8 cellular contexts compared by ENCODE assay signal in the genomic region with DNA sequence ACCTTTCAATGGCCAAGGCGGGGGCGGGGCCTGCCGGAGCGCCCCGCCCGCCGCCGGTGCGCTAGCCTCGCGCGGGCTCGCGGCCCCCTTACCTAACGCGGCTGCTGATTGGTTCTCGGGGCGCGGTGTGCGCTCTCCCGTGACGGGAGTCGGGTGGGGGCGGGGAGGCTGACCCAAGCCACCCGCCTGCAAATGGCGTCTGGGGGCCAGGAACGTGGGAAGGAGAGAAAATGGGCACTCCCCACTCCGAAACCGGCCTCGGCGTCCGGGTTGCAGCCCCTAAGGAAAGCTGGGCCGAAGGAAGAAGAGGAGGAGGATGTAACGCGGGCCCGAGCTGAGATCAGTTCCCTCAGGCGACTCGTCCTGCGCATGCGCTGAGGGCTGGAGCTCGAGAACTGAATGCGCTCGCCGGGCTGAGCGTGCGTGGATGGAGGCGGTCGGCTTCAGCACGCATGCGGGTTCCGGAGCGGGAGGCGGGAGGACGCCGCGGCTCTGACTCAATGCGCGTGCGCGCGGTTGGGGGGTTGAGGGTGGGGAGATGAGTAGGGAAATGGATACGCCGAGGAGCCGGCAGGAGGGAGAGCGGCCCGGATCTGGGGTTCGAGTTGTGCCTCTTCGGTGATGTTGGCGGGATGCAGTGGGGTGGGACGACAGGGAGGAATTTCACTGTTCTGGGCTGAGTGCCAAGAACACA. TPM values are rescaled to one million over a fixed set of nuclear protein-coding genes. Genes with fewer than 3 reads are reported as not detected.
DNase-seq lines count a peak whose midpoint lies in the region; ATAC-seq, FAIRE-seq and TF ChIP-seq lines count a peak whose summit lies in the region.

A gene with protein sequence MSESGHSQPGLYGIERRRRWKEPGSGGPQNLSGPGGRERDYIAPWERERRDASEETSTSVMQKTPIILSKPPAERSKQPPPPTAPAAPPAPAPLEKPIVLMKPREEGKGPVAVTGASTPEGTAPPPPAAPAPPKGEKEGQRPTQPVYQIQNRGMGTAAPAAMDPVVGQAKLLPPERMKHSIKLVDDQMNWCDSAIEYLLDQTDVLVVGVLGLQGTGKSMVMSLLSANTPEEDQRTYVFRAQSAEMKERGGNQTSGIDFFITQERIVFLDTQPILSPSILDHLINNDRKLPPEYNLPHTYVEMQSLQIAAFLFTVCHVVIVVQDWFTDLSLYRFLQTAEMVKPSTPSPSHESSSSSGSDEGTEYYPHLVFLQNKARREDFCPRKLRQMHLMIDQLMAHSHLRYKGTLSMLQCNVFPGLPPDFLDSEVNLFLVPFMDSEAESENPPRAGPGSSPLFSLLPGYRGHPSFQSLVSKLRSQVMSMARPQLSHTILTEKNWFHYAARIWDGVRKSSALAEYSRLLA (minus strand): TSS at position 401 of the 694 bp plus-strand sequence. CDS start 4,221 bp downstream, outside the sequence.

- ATAC-seq in GM18907 (IDR thresholded peaks at IDR 0.05; ENCODE audit: unreplicated experiment) (peak; percentile 64), HG03159 (IDR thresholded peaks at IDR 0.05; ENCODE audit: unreplicated experiment) (peak; percentile 57)

- intact Hi-C loops in mammary epithelial cell (cut with micrococcal nuclease): no loop called here

- H4K20me1 ChIP-seq in mammary epithelial cell (ENCODE audit: insufficient read depth, low read length): no peaks in the 10 kb centered on the region

- TF ChIP-seq CTCF in AG04450 (IDR thresholded peaks at IDR 0.05; ENCODE audit: low read depth, low read length): no peak
- no peak for TF ChIP-seq CTCF in WI38 (IDR thresholded peaks at IDR 0.05; ENCODE audit: low read depth, low read length)
- TF ChIP-seq CTCF in mammary epithelial cell (conservative IDR thresholded peaks at IDR 0.05 in 1 of 2, IDR thresholded peaks at IDR 0.05 in 1 of 2; ENCODE audit: extremely low read depth in 1 of 2, insufficient read depth in 1 of 2, low read depth in 1 of 2, low read length in 2 of 2): no peak

- H3K36me3 ChIP-seq in mammary epithelial cell (ENCODE audit: insufficient read depth, low read length) (peaks cover 8% of the 10 kb centered on the region), small intestine (ENCODE audit: control insufficient read depth in 2 of 2, insufficient read depth in 2 of 2, low read length in 2 of 2) (peaks cover 0 to 3% of the 10 kb centered on the region in 2 donors)

- CTCF ChIA-PET in AG04450 (lab: Charles Lee): interaction anchor here (0.8 to 5.2 kb wide), 5 partner anchors 9 to 86 kb away, joined by 3 to 30 read pairs (median 5); no protein-coding TSS in a partner anchor
- CTCF ChIA-PET in mammary epithelial cell (lab: Charles Lee; ENCODE audit: low non-redundant PET): interaction anchor here (0.6 to 0.9 kb wide), 2 partner anchors 55 to 1881 kb away, joined by 3 to 4 read pairs; no protein-coding TSS in a partner anchor

- peak within 1 kb of the TSS; percentile 88 for H3K4me3 ChIP-seq in AG04450 (ENCODE audit: low read depth, low read length)
- peak within 1 kb of the TSS; percentile 82 for H3K4me3 ChIP-seq in WI38 (ENCODE audit: low read depth, low read length)
- H3K4me3 ChIP-seq in mammary epithelial cell (replicated peaks in 1 of 3; ENCODE audit: insufficient read depth in 1 of 3, low read depth in 2 of 3, low read length in 3 of 3): peak within 1 kb of the TSS; percentile 40 to 70 (median 60)
- H3K4me3 ChIP-seq in small intestine (ENCODE audit: low read depth in 1 of 2, low read length in 2 of 2): peak within 1 kb of the TSS; percentile 42 to 79

- peak within 1 kb of the TSS; percentile 96 for H3K9ac ChIP-seq in mammary epithelial cell (ENCODE audit: insufficient read depth, low read length)

- H3K4me2 ChIP-seq in mammary epithelial cell (ENCODE audit: insufficient read depth, low read depth, low read length): peak within 1 kb of the TSS; percentile 79

- FAIRE-seq in small intestine (lab: Jason Lieb, UNC): no peak

- H3K79me2 ChIP-seq in mammary epithelial cell (ENCODE audit: insufficient read depth, low read length): peaks cover 47% of the 10 kb centered on the region

- H3K4me1 ChIP-seq in mammary epithelial cell (ENCODE audit: insufficient read depth, low read length) (peaks cover 66% of the 10 kb centered on the region), small intestine (ENCODE audit: control insufficient read depth in 2 of 2, insufficient read depth in 1 of 2, low read depth in 1 of 2, low read length in 1 of 2) (peaks cover 2 to 4% of the 10 kb centered on the region in 2 donors)

- WGBS in mammary epithelial cell (ENCODE audit: low coverage, missing lambda C conversion rate): 0% methylated on average over 3 of the region's 70 CpGs
- 0 to 1% (median 0%) methylated on average over 60 to 70 of the region's 70 CpGs for WGBS in small intestine, 3 donors

- POLR2A ChIA-PET in AG04450 (lab: Yijun Ruan, JAX): interaction anchor here (0.5 to 1.9 kb wide), 8 partner anchors 9 to 86 kb away, joined by 3 to 14 read pairs (median 5); a partner anchor contains a TSS

- H3K27ac ChIP-seq in AG04450 (ENCODE audit: low read depth, low read length) (peak within 1 kb of the TSS; percentile 100), mammary epithelial cell (ENCODE audit: insufficient read depth, low read depth, low read length) (peak within 1 kb of the TSS; percentile 99), small intestine (ENCODE audit: low read depth in 1 of 2, low read length in 1 of 2) (peak within 1 kb of the TSS; percentile 97 to 99)

- peak within 1 kb of the TSS; percentile 65 for H2AFZ ChIP-seq in mammary epithelial cell (ENCODE audit: low read depth, low read length)

- no TSS peak for BruUV-seq in mammary epithelial cell (replicated peaks; lab: Mats Ljungman, UMichigan)

- dilution Hi-C loops in mammary epithelial cell (cut with HindIII; ENCODE audit: low sequenced_read_pairs): no loop called here

- DNase-seq in AG04450 (ENCODE audit: low read depth, low spot score) (peak; percentile 94), NCI-H2227 treated with DMSO at 0.1 percent for 48 hours (lab: John Stamatoyannopoulos, UW) (peak; percentile 89), mammary epithelial cell (peak; percentile 98), iPS-NIHi11 (ENCODE audit: low spot score) (peak; percentile 97), small intestine (peak; percentile 99)

- no peaks in the 10 kb centered on the region for H3K9me3 ChIP-seq in AG04450 (ENCODE audit: control insufficient read depth, insufficient read depth, low read length)
- no peaks in the 10 kb centered on the region for H3K9me3 ChIP-seq in mammary epithelial cell (replicated peaks; ENCODE audit: insufficient read depth, low read length)
- no peaks in the 10 kb centered on the region for H3K9me3 ChIP-seq in small intestine (ENCODE audit: control insufficient read depth, low read depth)

- no peaks in the 10 kb centered on the region for H3K27me3 ChIP-seq in AG04450 (ENCODE audit: control insufficient read depth, insufficient read depth, low read length)
- no peaks in the 10 kb centered on the region for H3K27me3 ChIP-seq in mammary epithelial cell (ENCODE audit: insufficient read depth, low read length)
- no peaks in the 10 kb centered on the region for H3K27me3 ChIP-seq in small intestine (ENCODE audit: control insufficient read depth in 2 of 2, insufficient read depth in 2 of 2, low read length in 2 of 2)

- in situ Hi-C loops in mammary epithelial cell (cut with MboI; ENCODE audit: low sequenced_read_pairs in 2 of 2): no loop called here

RNA-seq across cellular contexts. Expression of the gene that starts here (rescaled TPM):
- 9.2 and 12.1 TPM in 2 replicates for polyA plus RNA-seq in AG04450 (2011; rRNA removed)
- 8.3 and 8.9 TPM in 2 replicates for polyA minus RNA-seq in AG04450 (2011; rRNA and poly(A)+ RNA removed)
- 10 to 100 TPM in 1 of 2 donors, 1 to 10 TPM in 1; 7.5 to 62.7 TPM for total RNA-seq in mammary epithelial cell
- 19.3 TPM for polyA plus RNA-seq in mammary epithelial cell
- polyA minus RNA-seq in mammary epithelial cell: 46.8 TPM
- 10 to 100 TPM; 21.3 to 27.7 (median 25.3) TPM for polyA plus RNA-seq in small intestine

Comparison
In these comparisons a context has a peak if more than half of its experiments do, and no peak if none do; other contexts are left out.
1. Peak in every context shown above with its lines: DNase-seq, ATAC-seq, H3K4me3 ChIP-seq and H3K27ac ChIP-seq.